Comparison of ENCODE assay signal across 1 cellular context in genomic region chr5:138649316-138649720, GRCh38.
TF ChIP-seq lines count a peak whose summit lies in the region.

No MANE protein-coding gene starts in this region.

TF ChIP-seq in HepG2, 621 proteins besides CTCF, POLR2A, EP300 and RAD21 (continued from another document):
- no peak for TF ChIP-seq ZBTB39 (CRISPR knock-in tag; IDR thresholded peaks at IDR 0.05)
- TF ChIP-seq ZZZ3 (CRISPR knock-in tag; IDR thresholded peaks at IDR 0.05; ENCODE audit: borderline replicate concordance): no peak
- TF ChIP-seq SCMH1 (CRISPR knock-in tag; IDR thresholded peaks at IDR 0.05; ENCODE audit: borderline replicate concordance): no peak
- no peak for TF ChIP-seq FOXO4 (CRISPR knock-in tag; conservative IDR thresholded peaks at IDR 0.05)
- TF ChIP-seq GLMP (CRISPR knock-in tag; IDR thresholded peaks at IDR 0.05; ENCODE audit: borderline replicate concordance): no peak
- TF ChIP-seq ZNF235 (CRISPR knock-in tag; IDR thresholded peaks at IDR 0.05; ENCODE audit: borderline replicate concordance): no peak
- no peak for TF ChIP-seq ZNF780A (CRISPR knock-in tag; IDR thresholded peaks at IDR 0.05)
- no peak for TF ChIP-seq ZBTB3 (CRISPR knock-in tag; IDR thresholded peaks at IDR 0.05; ENCODE audit: borderline replicate concordance, low read depth)
- TF ChIP-seq, protein P1, sequence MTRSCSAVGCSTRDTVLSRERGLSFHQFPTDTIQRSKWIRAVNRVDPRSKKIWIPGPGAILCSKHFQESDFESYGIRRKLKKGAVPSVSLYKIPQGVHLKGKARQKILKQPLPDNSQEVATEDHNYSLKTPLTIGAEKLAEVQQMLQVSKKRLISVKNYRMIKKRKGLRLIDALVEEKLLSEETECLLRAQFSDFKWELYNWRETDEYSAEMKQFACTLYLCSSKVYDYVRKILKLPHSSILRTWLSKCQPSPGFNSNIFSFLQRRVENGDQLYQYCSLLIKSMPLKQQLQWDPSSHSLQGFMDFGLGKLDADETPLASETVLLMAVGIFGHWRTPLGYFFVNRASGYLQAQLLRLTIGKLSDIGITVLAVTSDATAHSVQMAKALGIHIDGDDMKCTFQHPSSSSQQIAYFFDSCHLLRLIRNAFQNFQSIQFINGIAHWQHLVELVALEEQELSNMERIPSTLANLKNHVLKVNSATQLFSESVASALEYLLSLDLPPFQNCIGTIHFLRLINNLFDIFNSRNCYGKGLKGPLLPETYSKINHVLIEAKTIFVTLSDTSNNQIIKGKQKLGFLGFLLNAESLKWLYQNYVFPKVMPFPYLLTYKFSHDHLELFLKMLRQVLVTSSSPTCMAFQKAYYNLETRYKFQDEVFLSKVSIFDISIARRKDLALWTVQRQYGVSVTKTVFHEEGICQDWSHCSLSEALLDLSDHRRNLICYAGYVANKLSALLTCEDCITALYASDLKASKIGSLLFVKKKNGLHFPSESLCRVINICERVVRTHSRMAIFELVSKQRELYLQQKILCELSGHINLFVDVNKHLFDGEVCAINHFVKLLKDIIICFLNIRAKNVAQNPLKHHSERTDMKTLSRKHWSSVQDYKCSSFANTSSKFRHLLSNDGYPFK (CRISPR knock-in tag; IDR thresholded peaks at IDR 0.05; ENCODE audit: borderline replicate concordance): no peak
- TF ChIP-seq AHR (CRISPR knock-in tag; IDR thresholded peaks at IDR 0.05): no peak
- TF ChIP-seq GATAD2A (CRISPR knock-in tag; IDR thresholded peaks at IDR 0.05): no peak
